ENCODE assay signal across 8 cellular contexts in the genomic region with DNA sequence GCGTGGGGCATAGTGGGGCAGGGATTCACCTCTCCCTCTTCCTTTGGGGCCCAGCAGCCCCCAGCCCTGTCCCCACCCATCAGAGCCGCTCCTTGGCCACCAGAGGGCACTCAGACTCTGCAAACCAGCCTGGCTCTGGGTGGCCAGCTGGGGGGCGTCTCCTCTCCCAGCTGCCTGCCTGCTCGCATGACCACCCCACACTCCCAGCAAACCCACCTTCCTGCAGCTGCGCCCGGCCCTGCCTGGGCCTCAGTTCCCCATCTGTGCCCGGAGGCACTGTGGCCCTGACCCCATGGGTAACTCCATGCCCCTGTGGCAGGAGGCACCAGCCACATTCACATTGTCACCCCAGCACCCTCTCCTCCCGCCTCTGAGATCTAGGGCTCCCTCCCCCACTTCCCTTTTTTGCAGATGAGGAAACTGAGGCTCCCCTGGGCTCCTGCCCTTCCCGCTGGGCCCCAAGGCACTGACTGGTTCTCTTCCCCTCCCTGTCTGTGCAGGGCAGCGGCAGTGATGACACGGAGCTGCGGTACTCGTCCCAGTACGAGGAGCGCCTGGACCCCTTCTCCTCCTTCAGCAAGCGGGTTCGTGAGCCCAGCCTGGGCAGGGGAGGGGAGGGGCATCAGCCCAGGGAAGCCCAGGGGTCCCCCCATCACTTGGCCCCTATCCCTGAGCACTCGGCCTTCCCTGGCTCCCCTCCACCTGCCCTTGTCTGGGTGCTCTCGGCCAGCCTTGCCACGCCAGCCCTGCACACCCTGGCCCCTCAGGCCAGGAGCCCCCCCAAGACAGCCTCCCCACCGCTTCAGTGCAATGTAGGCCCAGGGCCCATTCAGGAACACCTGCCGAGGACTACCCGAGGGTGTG. TPM values are rescaled to one million over a fixed set of nuclear protein-coding genes. Genes with fewer than 3 reads are reported as not detected.
DNase-seq lines count a peak whose midpoint lies in the region; ATAC-seq, FAIRE-seq and TF ChIP-seq lines count a peak whose summit lies in the region.

No MANE protein-coding gene starts in this region.

- TF ChIP-seq EP300 in GM12878 (IDR thresholded peaks at IDR 0.05; ENCODE audit: borderline replicate concordance in 1 of 2, control insufficient read depth in 1 of 2, low read depth in 2 of 2, low read length in 2 of 2): no peak

- peak; percentile 13 for FAIRE-seq in GM12878 (lab: Jason Lieb, UNC)

- peak overlapping the region; percentile 81 for H3K4me2 ChIP-seq in GM12878 (ENCODE audit: control insufficient read depth, insufficient read depth)

- CTCF ChIA-PET in GM12878 (lab: Yijun Ruan, JAX): interaction anchor here (1.0 to 9.3 kb wide), 14 partner anchors 9 to 737 kb away, joined by 3 to 205 read pairs (median 4); a partner anchor contains a TSS

- POLR2A ChIA-PET in GM12878 (lab: Charles Lee): interaction anchor here (0.6 to 1.4 kb wide), 3 partner anchors 24 to 120 kb away, joined by 3 to 4 read pairs (median 4); no protein-coding TSS in a partner anchor

- no peaks in the 10 kb centered on the region for H3K79me2 ChIP-seq in GM12878 (ENCODE audit: control insufficient read depth, insufficient read depth, low read length)

- BruUV-seq in GM12878 (replicated peaks; lab: Mats Ljungman, UMichigan): no TSS peak

- in situ Hi-C loops in GM12878 (cut with MboI): loop anchor here (5.0 kb wide), 1 partner anchor 113 kb away; no protein-coding TSS in a partner anchor

- peak; percentile 53 for ATAC-seq in GM21447 (IDR thresholded peaks at IDR 0.05; ENCODE audit: unreplicated experiment)
- peak; percentile 95 for ATAC-seq in GM12878
- ATAC-seq in HG03135 (IDR thresholded peaks at IDR 0.05; ENCODE audit: unreplicated experiment): no peak

- no peak overlapping the region for H3K4me3 Mint-ChIP-seq in immature natural killer cell

- peak overlapping the region; percentile 78 for H3K27ac ChIP-seq in GM12878 (ENCODE audit: control insufficient read depth, insufficient read depth)

- H3K27me3 ChIP-seq in MG63 (no peaks in the 10 kb centered on the region), GM12878 (replicated peaks in 1 of 2; ENCODE audit: control insufficient read depth in 2 of 2, insufficient read depth in 2 of 2, low read length in 1 of 2) (no peaks in the 10 kb centered on the region)

- no peak overlapping the region for H3K4me3 ChIP-seq in MG63
- H3K4me3 ChIP-seq in GM12878: peak overlapping the region; percentile 37; the same call in 1 of the 2 replicates

- peaks cover 0 to 5% (median 0%) of the 10 kb centered on the region in 3 donors for H3K27me3 Mint-ChIP-seq in immature natural killer cell (ENCODE audit: low read depth in 3 of 3)

- peaks cover 33% of the 10 kb centered on the region for H3K4me1 ChIP-seq in GM12878 (ENCODE audit: control insufficient read depth, insufficient read depth, low read length)

- SMC1A ChIA-PET in GM12878 (lab: Charles Lee; ENCODE audit: uncharacterized antibody, unreplicated experiment): interaction anchor here (1.3 to 9.2 kb wide), 6 partner anchors 11 to 170 kb away, joined by 3 to 122 read pairs (median 4); a partner anchor contains a TSS

- H3K27ac Mint-ChIP-seq in immature natural killer cell: no peak overlapping the region

- H3K9me3 ChIP-seq in MG63 (no peaks in the 10 kb centered on the region), GM12878 (replicated peaks; ENCODE audit: control insufficient read depth, insufficient read depth, low read length) (no peaks in the 10 kb centered on the region)

- H3K9ac ChIP-seq in GM12878 (ENCODE audit: control insufficient read depth, insufficient read depth, low read length): peak overlapping the region; percentile 37; the same call in 1 of the 2 replicates

- TF ChIP-seq CTCF in GM12878 (IDR thresholded peaks at IDR 0.05 in 2 of 3, conservative IDR thresholded peaks at IDR 0.05 in 1 of 3; ENCODE audit: control insufficient read depth in 2 of 3, extremely low read depth in 1 of 3, insufficient read depth in 1 of 3, low read depth in 3 of 3, low read length in 3 of 3): peak; percentile 87 to 96 (median 92)

- no peaks in the 10 kb centered on the region for H4K20me1 ChIP-seq in GM12878 (ENCODE audit: control insufficient read depth, insufficient read depth)

- peak overlapping the region; percentile 75 for H2AFZ ChIP-seq in GM12878 (ENCODE audit: control insufficient read depth, low read depth, low read length)

- H3K36me3 Mint-ChIP-seq in immature natural killer cell: no peaks in the 10 kb centered on the region

- peak; percentile 94 for TF ChIP-seq RAD21 in GM12878 (IDR thresholded peaks at IDR 0.05; ENCODE audit: insufficient read depth, low read depth, low read length)

- intact Hi-C loops in GM12878 (cut with micrococcal nuclease; ENCODE audit: unreplicated experiment): loop anchor here (1.0 kb wide), 2 partner anchors 111 to 116 kb away; no protein-coding TSS in a partner anchor

- DNase-seq in DMS 273 treated with DMSO at 0.1 percent for 48 hours (lab: John Stamatoyannopoulos, UW) (peak; percentile 47), MG63 (peak; percentile 39), T-helper 1 cell (peak in 4 of 5 donors; percentile 42 to 46 (median 44)), GM12878 (ENCODE audit: low read depth, low spot score) (no peak), immature natural killer cell (peak; percentile 37 to 55 (median 47))
- peak; percentile 53 for DNase-seq in stimulated activated CD4-positive, alpha-beta T cell treated with anti-CD3 and anti-CD28 coated beads, Interleukin-4, amount 100 ng/mL, for 1 hour

- H3K9me3 Mint-ChIP-seq in immature natural killer cell: no peaks in the 10 kb centered on the region

- RAD21 ChIA-PET in GM12878 (lab: Charles Lee; ENCODE audit: unreplicated experiment): interaction anchor here (0.7 to 3.9 kb wide), 12 partner anchors 9 to 677 kb away, joined by 3 to 79 read pairs (median 4); a partner anchor contains a TSS

- H3K36me3 ChIP-seq in MG63: no peaks in the 10 kb centered on the region
- H3K36me3 ChIP-seq in GM12878 (ENCODE audit: control insufficient read depth in 2 of 2, insufficient read depth in 2 of 2, low read length in 1 of 2): no peaks in the 10 kb centered on the region; a peak in 1 of 4 replicates

- no peak for TF ChIP-seq POLR2A in GM12878 (IDR thresholded peaks at IDR 0.05; ENCODE audit: low read depth, low read length)

- no peaks in the 10 kb centered on the region for H3K4me1 Mint-ChIP-seq in immature natural killer cell

- WGBS in GM12878 (ENCODE audit: insufficient coverage, insufficient replicate concordance, low lambda C conversion rate, missing lambda C conversion rate): 23% methylated on average over 21 of the region's 23 CpGs

TF ChIP-seq in GM12878, 131 proteins besides CTCF, POLR2A, EP300 and RAD21 (continues in another document):
- TF ChIP-seq ZNF274 (IDR thresholded peaks at IDR 0.05; ENCODE audit: insufficient read depth, insufficient read length): no peak
- TF ChIP-seq, protein P1, sequence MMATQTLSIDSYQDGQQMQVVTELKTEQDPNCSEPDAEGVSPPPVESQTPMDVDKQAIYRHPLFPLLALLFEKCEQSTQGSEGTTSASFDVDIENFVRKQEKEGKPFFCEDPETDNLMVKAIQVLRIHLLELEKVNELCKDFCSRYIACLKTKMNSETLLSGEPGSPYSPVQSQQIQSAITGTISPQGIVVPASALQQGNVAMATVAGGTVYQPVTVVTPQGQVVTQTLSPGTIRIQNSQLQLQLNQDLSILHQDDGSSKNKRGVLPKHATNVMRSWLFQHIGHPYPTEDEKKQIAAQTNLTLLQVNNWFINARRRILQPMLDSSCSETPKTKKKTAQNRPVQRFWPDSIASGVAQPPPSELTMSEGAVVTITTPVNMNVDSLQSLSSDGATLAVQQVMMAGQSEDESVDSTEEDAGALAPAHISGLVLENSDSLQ (IDR thresholded peaks at IDR 0.05): 0 out of 2 replicates have a peak, but pooled peaks have one; percentile 19
- TF ChIP-seq, protein P2, sequence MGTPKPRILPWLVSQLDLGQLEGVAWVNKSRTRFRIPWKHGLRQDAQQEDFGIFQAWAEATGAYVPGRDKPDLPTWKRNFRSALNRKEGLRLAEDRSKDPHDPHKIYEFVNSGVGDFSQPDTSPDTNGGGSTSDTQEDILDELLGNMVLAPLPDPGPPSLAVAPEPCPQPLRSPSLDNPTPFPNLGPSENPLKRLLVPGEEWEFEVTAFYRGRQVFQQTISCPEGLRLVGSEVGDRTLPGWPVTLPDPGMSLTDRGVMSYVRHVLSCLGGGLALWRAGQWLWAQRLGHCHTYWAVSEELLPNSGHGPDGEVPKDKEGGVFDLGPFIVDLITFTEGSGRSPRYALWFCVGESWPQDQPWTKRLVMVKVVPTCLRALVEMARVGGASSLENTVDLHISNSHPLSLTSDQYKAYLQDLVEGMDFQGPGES (IDR thresholded peaks at IDR 0.05): no peak

RNA-seq across cellular contexts. Expression of a gene that starts 6.9 kb away (rescaled TPM):
- total RNA-seq in MG63 (2014; rRNA removed; shearing (Covaris generic); ENCODE audit: low replicate concordance): 0.40 and 1.3 TPM in 2 replicates
- 23.0 and 36.2 TPM in 2 replicates for total RNA-seq in GM12878 (2013; cell fraction: nucleolus; rRNA removed)
- total RNA-seq in GM12878 (2014; rRNA removed): 17.7 and 29.7 TPM in 2 replicates
- 6.2 and 7.4 TPM in 2 replicates for total RNA-seq in GM12878 (2014; rRNA removed; fragmentation: Illumina TruSeq; extraction: Trizol)
- total RNA-seq in GM12878 (2021): 54.1 and 55.1 TPM in 2 replicates
- 4.9 TPM for polyA plus RNA-seq in GM12878 (2011; ENCODE audit: low read depth)
- polyA plus RNA-seq in GM12878 (2011; rRNA removed): 4.4 and 6.1 TPM in 2 replicates
- polyA plus RNA-seq in GM12878 (2011; cell fraction: cytosol; rRNA removed): 11.5 and 16.0 TPM in 2 replicates
- polyA plus RNA-seq in GM12878 (2011; cell fraction: nucleus; rRNA removed): 10.7 and 19.6 TPM in 2 replicates
- polyA plus RNA-seq in GM12878 (2012): 28.7 and 31.7 TPM in 2 replicates
- 1.2 and 6.7 TPM in 2 replicates for polyA plus RNA-seq in GM12878 (2014; fragmentation: Illumina TruSeq; extraction: Trizol)
- under 1 TPM in 1 of 2 experiments, not detected in 1; 0.13 TPM for polyA plus RNA-seq in GM12878 (2014; fragmentation: Nextera tagmentation; extraction: Ambion mirVana)
- 30.6 and 37.2 TPM in 2 replicates for polyA plus RNA-seq in GM12878 (2014; rRNA removed)
- polyA plus RNA-seq in GM12878 (2016; fragmentation: Nextera tagmentation; extraction: Ambion mirVana): 10 to 100 TPM in 1 of 2 experiments, 1 to 10 TPM in 1; 1.4 to 24.6 TPM
- polyA minus RNA-seq in GM12878 (2011; rRNA and poly(A)+ RNA removed): 9.5 and 10.2 TPM in 2 replicates
- 9.9 and 12.2 TPM in 2 replicates for polyA minus RNA-seq in GM12878 (2011; cell fraction: cytosol; rRNA and poly(A)+ RNA removed)
- 3.9 and 7.9 TPM in 2 replicates for polyA minus RNA-seq in GM12878 (2011; cell fraction: nucleus; rRNA and poly(A)+ RNA removed)
- 1 to 10 TPM in 1 of 3 donors, not detected in 2; 1.1 TPM for polyA plus RNA-seq in immature natural killer cell
